8 cellular contexts compared by ENCODE assay signal in genomic region chr1:203871114-203871875, GRCh38. TPM values are rescaled to one million over a fixed set of nuclear protein-coding genes. Genes with fewer than 3 reads are reported as not detected.
A peak's percentile ranks its signal among the peaks of the same experiment; 100 is the strongest.
DNase-seq lines count a peak whose midpoint lies in the region; TF ChIP-seq lines count a peak whose summit lies in the region.

No MANE protein-coding gene starts in this region.

- intact Hi-C loops in spleen (cut with DNase I; ENCODE audit: low total_unique reads) (loop anchor here (5.0 kb wide), 1 partner anchor 256 kb away; no protein-coding TSS in a partner anchor), posterior vena cava (cut with DNase I) (loop anchor here (5.0 kb wide), 1 partner anchor 201 kb away; the partner anchor contains the start of gene SOX13 (in 2 of the 2))

- in situ Hi-C loops in T47D (cut with HindIII; ENCODE audit: low pct_unique_long_range_greater_than_20kb, low sequenced_read_pairs), result loop anchor here (25.0 kb wide), 1 partner anchor 266 kb away; no protein-coding TSS in a partner anchor

- no peaks in the 10 kb centered on the region for H3K9me3 ChIP-seq in spleen

- peak in 10 of 11 experiments; percentile 26 to 80 (median 62) for TF ChIP-seq CTCF in spleen (IDR thresholded peaks at IDR 0.05 in 8 of 11, conservative IDR thresholded peaks at IDR 0.05 in 3 of 11)

- 77 to 94% (median 82%) methylated on average over 3 of the region's 3 CpGs for WGBS in spleen, 5 donors

- DNase-seq in DMS114 treated with DMSO at 0.1 percent for 48 hours (lab: John Stamatoyannopoulos, UW; ENCODE audit: unreplicated experiment) (peak; percentile 73), HPDE6-E6E7 (ENCODE audit: extremely low spot score) (peak; percentile 86), NOMO-1 treated with dmso at 0.1 percent for 144 hours (lab: John Stamatoyannopoulos, UW; ENCODE audit: unreplicated experiment) (peak; percentile 24), T47D (ENCODE audit: low read depth in 1 of 2, low spot score in 1 of 2) (peak; percentile 53 to 88), iPS-NIHi11 (ENCODE audit: low spot score) (peak; percentile 81), spleen (no peak), posterior vena cava (ENCODE audit: low spot score) (no peak)
- DNase-seq in activated CD4-positive, alpha-beta T cell treated with anti-CD3 and anti-CD28 coated beads for 4 hours, result no peak

- no peak overlapping the region for H3K4me3 ChIP-seq in spleen

- H3K36me3 ChIP-seq in spleen, result peaks cover 0 to 86% (median 46%) of the 10 kb centered on the region in 6 donors

- TF ChIP-seq POLR2A in spleen (IDR thresholded peaks at IDR 0.05), result no peak

- H3K27ac ChIP-seq in spleen, result peak overlapping the region in 2 of 8 donors; percentile 11 to 12

- H3K4me1 ChIP-seq in spleen, result peaks cover 0 to 9% (median 2%) of the 10 kb centered on the region in 6 donors

- no peaks in the 10 kb centered on the region for H3K27me3 ChIP-seq in spleen (replicated peaks in 1 of 7)

RNA-seq across cellular contexts. Expression of gene SNRPE, which starts 9.9 kb away (rescaled TPM):
- total RNA-seq in spleen, result 10 to 100 TPM; 30.1 to 76.9 (median 61.7) TPM
- 100 to 1,000 TPM; 113 to 150 (median 122) TPM for polyA plus RNA-seq in spleen
- total RNA-seq in posterior vena cava, result 10 to 100 TPM; 72.3 to 79.5 TPM

Comparison
In these comparisons a context has a peak if more than half of its experiments do, and no peak if none do; other contexts are left out.
1. DNase-seq: peak in DMS114 treated with DMSO at 0.1 percent for 48 hours (single experiment), HPDE6-E6E7 (single experiment), NOMO-1 treated with dmso at 0.1 percent for 144 hours (single experiment), T47D (2 of 2) and iPS-NIHi11 (single experiment); none in spleen (single experiment), posterior vena cava (single experiment) and activated CD4-positive, alpha-beta T cell treated with anti-CD3 and anti-CD28 coated beads for 4 hours (0 of 2).